ENCODE assay signal across 12 cellular contexts in the genomic region with DNA sequence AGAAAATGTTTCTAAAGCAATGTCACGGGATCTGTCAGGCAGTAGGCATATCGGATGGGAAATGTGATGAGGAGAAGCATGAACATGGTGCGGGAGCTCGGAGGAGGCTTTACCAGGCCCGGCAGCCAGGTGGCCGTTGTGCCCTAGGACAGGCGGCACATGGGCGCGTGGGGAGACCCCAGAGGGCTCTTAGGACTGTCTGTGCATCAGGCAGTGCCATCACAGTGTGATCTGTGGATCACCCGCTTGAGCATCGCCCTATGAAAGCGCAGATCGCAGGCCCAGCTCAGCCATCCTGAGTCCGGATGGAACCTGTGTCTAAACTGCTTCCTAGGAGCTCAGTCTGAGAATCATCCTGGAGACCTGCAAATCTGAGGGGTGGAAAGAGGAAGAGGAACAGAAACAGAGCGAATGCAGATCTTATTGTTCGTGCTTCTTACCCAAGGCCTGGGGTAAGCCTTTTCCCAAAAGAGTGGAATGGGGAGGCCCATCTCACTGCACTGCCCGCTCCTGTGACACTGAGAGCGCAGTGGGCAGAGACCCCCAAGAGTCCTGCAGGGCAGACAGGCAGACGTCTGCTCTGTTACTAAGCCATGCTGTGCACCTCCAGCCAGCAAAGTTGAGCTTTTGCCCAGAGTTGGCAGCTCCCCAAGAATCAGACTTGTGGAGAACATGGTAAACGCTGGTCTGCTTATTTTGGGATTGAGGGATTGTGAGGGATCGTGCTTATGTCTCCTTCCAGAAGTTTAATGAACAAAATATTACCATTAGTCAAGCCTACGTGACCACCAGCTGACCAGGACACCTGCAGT.
A peak's percentile ranks its signal among the peaks of the same experiment; 100 is the strongest.
DNase-seq lines count a peak whose midpoint lies in the region; ATAC-seq and TF ChIP-seq lines count a peak whose summit lies in the region.
"Had no signal": no experiment of that assay in that cellular context is flagged by ENCODE, and none has a peak within 500 bp of the region (broad histone marks: within the 10 kb centered on the region; RNA-seq: fewer than 3 reads in every experiment).

No MANE protein-coding gene starts in this region.

- no peak overlapping the region for H3K18ac ChIP-seq in mesenchymal stem cell (ENCODE audit: low read depth in 1 of 2, low read length in 2 of 2)

- H3K14ac ChIP-seq in mesenchymal stem cell (ENCODE audit: low read length in 2 of 2), result no peak overlapping the region

- no peak overlapping the region for H2BK120ac ChIP-seq in mesenchymal stem cell (ENCODE audit: low read depth, low read length)

- no peak overlapping the region for H2AFZ ChIP-seq in mesenchymal stem cell (ENCODE audit: low read depth, low read length)

- H3K79me1 ChIP-seq in mesenchymal stem cell (replicated peaks; ENCODE audit: low read length, poor library complexity, severe bottlenecking), result no peaks in the 10 kb centered on the region

- peaks cover 9% of the 10 kb centered on the region for H3K4me1 ChIP-seq in mesenchymal stem cell (ENCODE audit: control insufficient read depth, insufficient read depth, low read depth, low read length)

- ATAC-seq in GM19328 (IDR thresholded peaks at IDR 0.05; ENCODE audit: unreplicated experiment) (no peak), esophagus mucosa (no peak)
- no peak for ATAC-seq in effector memory CD8-positive, alpha-beta T cell (replicated peaks)

- peaks cover 0 to 2% (median 0%) of the 10 kb centered on the region in 5 experiments for H3K9me3 Mint-ChIP-seq in brain
- H3K9me3 Mint-ChIP-seq in effector memory CD8-positive, alpha-beta T cell, result no peaks in the 10 kb centered on the region

- H3K27me3 Mint-ChIP-seq in brain, result peaks cover 3% of the 10 kb centered on the region
- no peaks in the 10 kb centered on the region for H3K27me3 Mint-ChIP-seq in effector memory CD8-positive, alpha-beta T cell

- no peak for TF ChIP-seq CTCF in brain (conservative IDR thresholded peaks at IDR 0.05)

- H2BK15ac ChIP-seq in mesenchymal stem cell (ENCODE audit: low read depth, poor library complexity, severe bottlenecking), result no peak overlapping the region

- no peak overlapping the region for H3K4me3 Mint-ChIP-seq in brain
- no peak overlapping the region for H3K4me3 Mint-ChIP-seq in effector memory CD8-positive, alpha-beta T cell

- no peak overlapping the region for H3K9ac ChIP-seq in mesenchymal stem cell (ENCODE audit: low read length)

- H2AK5ac ChIP-seq in mesenchymal stem cell (ENCODE audit: low read length, severe bottlenecking), result no peak overlapping the region

- no peak overlapping the region for H2BK12ac ChIP-seq in mesenchymal stem cell (ENCODE audit: low read length in 2 of 2)

- H3K27ac Mint-ChIP-seq in brain, result peak overlapping the region; percentile 77 to 97 (median 84)
- H3K27ac Mint-ChIP-seq in effector memory CD8-positive, alpha-beta T cell, result peak overlapping the region in 1 of 2 donors; percentile 24

- H3K4me2 ChIP-seq in mesenchymal stem cell (ENCODE audit: low read length, poor library complexity, severe bottlenecking), result no peak overlapping the region

- no peak overlapping the region for H3K27ac ChIP-seq in mesenchymal stem cell (ENCODE audit: low read length, poor library complexity, severe bottlenecking)
- H3K27ac ChIP-seq: SK-N-MC, suprapubic skin had no signal

- H3K9me3 ChIP-seq in mesenchymal stem cell (ENCODE audit: control insufficient read depth, low read length), result no peaks in the 10 kb centered on the region
- H3K9me3 ChIP-seq: suprapubic skin had no signal

- no peaks in the 10 kb centered on the region for H3K36me3 ChIP-seq in mesenchymal stem cell (ENCODE audit: control insufficient read depth in 1 of 2, insufficient read depth in 2 of 2, low read depth in 1 of 2, low read length in 2 of 2)
- H3K36me3 ChIP-seq: suprapubic skin had no signal

- no peak overlapping the region for H3K4ac ChIP-seq in mesenchymal stem cell (ENCODE audit: low read depth in 1 of 2, low read length in 2 of 2)

- H3K23ac ChIP-seq in mesenchymal stem cell (ENCODE audit: low read length in 2 of 2), result no peak overlapping the region

- peak overlapping the region; percentile 4 for H4K91ac ChIP-seq in mesenchymal stem cell (ENCODE audit: low read length)

- H2BK5ac ChIP-seq in mesenchymal stem cell (ENCODE audit: low read depth, low read length, poor library complexity, severe bottlenecking), result no peak overlapping the region

- peaks cover 0 to 4% of the 10 kb centered on the region in 2 experiments for H3K27me3 ChIP-seq in mesenchymal stem cell (ENCODE audit: control insufficient read depth in 1 of 2, insufficient read depth in 1 of 2, low read length in 2 of 2)
- H3K27me3 ChIP-seq: suprapubic skin had no signal

- WGBS in mesenchymal stem cell, result 93% methylated on average over 22 of the region's 22 CpGs

- DNase-seq in NCI-H748 (lab: John Stamatoyannopoulos, UW; ENCODE audit: unreplicated experiment) (peak; percentile 6), NCI-H748 treated with DMSO at 0.1 percent for 48 hours (lab: John Stamatoyannopoulos, UW) (no peak), mesenchymal stem cell (no peak), ureter (ENCODE audit: low spot score) (peak; percentile 79)
- no peak for DNase-seq in effector memory CD8-positive, alpha-beta T cell
- DNase-seq: activated T-cell treated with anti-CD3 and anti-CD28 coated beads for 4 hours, NCI-H1048 had no signal

- peaks cover 70% of the 10 kb centered on the region for H3K4me1 Mint-ChIP-seq in brain
- H3K4me1 Mint-ChIP-seq in effector memory CD8-positive, alpha-beta T cell (ENCODE audit: low read depth in 2 of 2), result peaks cover 0 to 10% of the 10 kb centered on the region in 2 donors

- no peaks in the 10 kb centered on the region for H3K36me3 Mint-ChIP-seq in brain
- H3K36me3 Mint-ChIP-seq in effector memory CD8-positive, alpha-beta T cell (ENCODE audit: insufficient read depth), result no peaks in the 10 kb centered on the region

- H4K8ac ChIP-seq in mesenchymal stem cell (ENCODE audit: low read length), result no peak overlapping the region

- H3K4me3 ChIP-seq in mesenchymal stem cell (ENCODE audit: insufficient read depth in 1 of 2, low read depth in 1 of 2, low read length in 2 of 2), result no peak overlapping the region
- H3K4me3 ChIP-seq: SK-N-MC, suprapubic skin had no signal

Comparison
In these comparisons a context has a peak if more than half of its experiments do, and no peak if none do; other contexts are left out.
1. DNase-seq: peak in NCI-H748 (single experiment) and ureter (single experiment); none in NCI-H748 treated with DMSO at 0.1 percent for 48 hours (single experiment), mesenchymal stem cell (single experiment) and effector memory CD8-positive, alpha-beta T cell (0 of 3).